Comparison of ENCODE assay signal across 1 cellular context in the genomic region with DNA sequence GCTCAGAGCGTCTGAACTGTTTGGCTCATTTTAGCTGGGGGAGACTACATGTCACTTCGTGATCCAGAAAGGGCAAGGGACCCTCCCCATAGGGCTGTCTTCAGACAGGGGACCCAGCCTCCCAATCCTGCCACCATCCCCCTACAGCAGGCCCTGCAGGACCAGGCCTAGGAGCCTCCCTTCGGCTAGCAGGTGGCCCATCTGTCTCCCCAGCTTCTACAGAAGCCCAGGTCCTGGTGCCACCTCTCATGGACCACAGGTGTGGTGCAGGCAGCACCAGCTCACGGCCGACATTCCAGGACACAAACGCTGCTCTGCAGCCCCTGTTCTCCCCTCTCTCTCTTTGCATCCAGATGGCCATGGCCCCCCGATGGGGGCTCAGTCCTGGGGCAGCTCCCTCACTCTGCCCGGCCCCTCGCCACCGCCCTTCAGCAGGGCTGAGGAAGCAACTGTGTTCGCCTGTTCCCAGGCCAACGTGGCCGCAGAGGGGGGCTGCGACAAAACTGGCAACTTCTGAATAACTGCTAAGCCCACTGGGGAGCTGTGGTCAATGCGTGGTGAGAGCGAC.
TF ChIP-seq lines count a peak whose summit lies in the region.

No MANE protein-coding gene starts in this region.

TF ChIP-seq in H1, 55 proteins besides CTCF, POLR2A, EP300 and RAD21:
- TF ChIP-seq TEAD4 (IDR thresholded peaks at IDR 0.05; ENCODE audit: low read depth, low read length) (0 out of 2 replicates have a peak, but pooled peaks have one; percentile 17), JUN (IDR thresholded peaks at IDR 0.05; ENCODE audit: low read depth, low read length) (no peak)
